In the genomic region with DNA sequence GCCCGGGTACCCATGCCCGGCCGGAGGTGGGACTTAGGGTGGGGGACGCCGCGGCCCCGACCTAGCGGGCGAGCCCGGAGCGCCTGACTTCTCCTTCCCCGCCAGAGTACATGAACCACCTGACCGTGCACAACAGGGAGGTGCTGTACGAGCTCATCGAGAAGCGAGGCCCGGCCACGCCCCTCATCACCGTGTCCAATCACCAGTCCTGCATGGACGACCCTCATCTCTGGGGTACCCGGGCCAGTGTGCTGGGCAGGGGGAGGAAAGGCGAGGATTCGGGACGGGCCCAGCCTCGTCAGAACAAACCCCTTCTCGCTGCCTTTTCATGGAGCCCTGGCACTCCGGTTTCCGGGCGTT, we compare ENCODE assay signal across 8 cellular contexts. TPM values are rescaled to one million over a fixed set of nuclear protein-coding genes. Genes with fewer than 3 reads are reported as not detected.
DNase-seq lines count a peak whose midpoint lies in the region; ATAC-seq and TF ChIP-seq lines count a peak whose summit lies in the region.

No MANE protein-coding gene starts in this region.

- H3K36me3 Mint-ChIP-seq in activated T-cell treated with anti-CD3 and anti-CD28 coated beads, Interleukin-2, amount 50 U/mL, for 72 hours (ENCODE audit: insufficient read depth in 2 of 2): peaks cover 6 to 8% of the 10 kb centered on the region in 2 donors
- peaks cover 10% of the 10 kb centered on the region for H3K36me3 Mint-ChIP-seq in neural crest cell (ENCODE audit: low read depth)

- H3K27me3 Mint-ChIP-seq in activated T-cell treated with anti-CD3 and anti-CD28 coated beads, Interleukin-2, amount 50 U/mL, for 72 hours (ENCODE audit: low read depth): peaks cover 6% of the 10 kb centered on the region
- no peaks in the 10 kb centered on the region for H3K27me3 Mint-ChIP-seq in neural crest cell (ENCODE audit: low read depth)

- no peaks in the 10 kb centered on the region for H3K36me3 ChIP-seq in ACC112 (ENCODE audit: insufficient read depth, low read length)

- peak overlapping the region; percentile 89 for H3K4me3 ChIP-seq in ACC112 (ENCODE audit: low read depth, low read length)
- H3K4me3 ChIP-seq in fibroblast of the aortic adventitia (ENCODE audit: low read depth, low read length): peak overlapping the region; percentile 69

- peak overlapping the region; percentile 39 for H3K27ac ChIP-seq in ACC112 (ENCODE audit: low read depth, low read length)

- H3K4me1 ChIP-seq in ACC112 (ENCODE audit: control insufficient read depth, insufficient read depth, low read length, unreplicated experiment): peaks cover 11% of the 10 kb centered on the region

- H3K79me2 ChIP-seq in ACC112 (ENCODE audit: control insufficient read depth, insufficient read depth, low read length, unreplicated experiment): peaks cover 12% of the 10 kb centered on the region

- ATAC-seq in GM18505 (IDR thresholded peaks at IDR 0.05; ENCODE audit: unreplicated experiment): peak; percentile 52
- ATAC-seq in HG03175 (IDR thresholded peaks at IDR 0.05; ENCODE audit: unreplicated experiment): peak; percentile 62
- peak; percentile 83 to 85 for ATAC-seq in activated T-cell treated with anti-CD3 and anti-CD28 coated beads, Interleukin-2, amount 50 U/mL, for 72 hours (replicated peaks in 1 of 2)
- no peak for ATAC-seq in HG02970 (IDR thresholded peaks at IDR 0.05; ENCODE audit: low FRiP score, unreplicated experiment)

- H3K4me1 Mint-ChIP-seq in activated T-cell treated with anti-CD3 and anti-CD28 coated beads, Interleukin-2, amount 50 U/mL, for 72 hours (ENCODE audit: low read depth): peaks cover 6% of the 10 kb centered on the region
- H3K4me1 Mint-ChIP-seq in neural crest cell: peaks cover 13% of the 10 kb centered on the region

- TF ChIP-seq CTCF in fibroblast of the aortic adventitia (IDR thresholded peaks at IDR 0.05; ENCODE audit: insufficient read depth, low read length) (no peak), neural crest cell (conservative IDR thresholded peaks at IDR 0.05) (no peak)

- no peaks in the 10 kb centered on the region for H3K27me3 ChIP-seq in ACC112 (ENCODE audit: insufficient read depth, low read length)

- H3K27ac Mint-ChIP-seq in activated T-cell treated with anti-CD3 and anti-CD28 coated beads, Interleukin-2, amount 50 U/mL, for 72 hours: peak overlapping the region; percentile 19
- H3K27ac Mint-ChIP-seq in neural crest cell (ENCODE audit: unreplicated experiment): no peak overlapping the region

- no peak overlapping the region for H2AFZ ChIP-seq in ACC112 (ENCODE audit: low read length, unreplicated experiment)

- peak; percentile 52 for TF ChIP-seq POLR2A in GM18505 (IDR thresholded peaks at IDR 0.05; ENCODE audit: borderline replicate concordance, extremely low read depth, insufficient read depth, insufficient read length)

- H3K4me3 Mint-ChIP-seq in activated T-cell treated with anti-CD3 and anti-CD28 coated beads, Interleukin-2, amount 50 U/mL, for 72 hours: peak overlapping the region; percentile 86 to 87
- H3K4me3 Mint-ChIP-seq in neural crest cell: peak overlapping the region; percentile 79

- peak; percentile 20 for DNase-seq in NCI-H748 treated with DMSO at 0.1 percent for 48 hours (lab: John Stamatoyannopoulos, UW)
- peak; percentile 67 to 70 for DNase-seq in activated T-cell treated with anti-CD3 and anti-CD28 coated beads, Interleukin-2, amount 50 U/mL, for 72 hours
- DNase-seq in fibroblast of the aortic adventitia (ENCODE audit: low read depth): peak; percentile 28
- peak; percentile 32 for DNase-seq in neural crest cell (ENCODE audit: low read depth, low spot score)

- no peaks in the 10 kb centered on the region for H3K9me3 Mint-ChIP-seq in activated T-cell treated with anti-CD3 and anti-CD28 coated beads, Interleukin-2, amount 50 U/mL, for 72 hours
- H3K9me3 Mint-ChIP-seq in neural crest cell: no peaks in the 10 kb centered on the region

RNA-seq across cellular contexts. Expression of gene TAFAZZIN, which starts 0.6 kb away (rescaled TPM):
- 100 to 1,000 TPM in 1 of 2 donors, 10 to 100 TPM in 1; 89.0 to 106 TPM for total RNA-seq in activated T-cell treated with anti-CD3 and anti-CD28 coated beads, Interleukin-2, amount 50 U/mL, for 72 hours
- total RNA-seq in fibroblast of the aortic adventitia (ENCODE audit: low replicate concordance) (18.0 and 30.9 TPM in 2 replicates), neural crest cell (45.7 and 47.1 TPM in 2 replicates)

RNA-seq across cellular contexts. Expression of gene DNASE1L1, which starts 2.9 kb away (rescaled TPM):
- total RNA-seq in activated T-cell treated with anti-CD3 and anti-CD28 coated beads, Interleukin-2, amount 50 U/mL, for 72 hours: 10 to 100 TPM in 1 of 2 donors, 1 to 10 TPM in 1; 9.3 to 11.4 TPM
- total RNA-seq in fibroblast of the aortic adventitia (ENCODE audit: low replicate concordance): 15.8 and 31.0 TPM in 2 replicates
- total RNA-seq in neural crest cell: 9.3 and 11.5 TPM in 2 replicates

RNA-seq across cellular contexts. Expression of gene RPL10, which starts 13.8 kb away (rescaled TPM):
- total RNA-seq in activated T-cell treated with anti-CD3 and anti-CD28 coated beads, Interleukin-2, amount 50 U/mL, for 72 hours: 1,000 to 10,000 TPM; 3,958 to 4,635 TPM
- total RNA-seq in fibroblast of the aortic adventitia (ENCODE audit: low replicate concordance): 1,297 and 3,230 TPM in 2 replicates
- 2,853 and 2,857 TPM in 2 replicates for total RNA-seq in neural crest cell

RNA-seq across cellular contexts. Expression of gene ATP6AP1, which starts 16.5 kb away (rescaled TPM):
- 10 to 100 TPM; 37.0 to 38.7 TPM for total RNA-seq in activated T-cell treated with anti-CD3 and anti-CD28 coated beads, Interleukin-2, amount 50 U/mL, for 72 hours
- total RNA-seq in fibroblast of the aortic adventitia (ENCODE audit: low replicate concordance) (33.2 and 36.1 TPM in 2 replicates), neural crest cell (78.2 and 79.8 TPM in 2 replicates)

RNA-seq across cellular contexts. Expression of gene GDI1, which starts 25.0 kb away (rescaled TPM):
- total RNA-seq in activated T-cell treated with anti-CD3 and anti-CD28 coated beads, Interleukin-2, amount 50 U/mL, for 72 hours: 100 to 1,000 TPM; 115 to 118 TPM
- total RNA-seq in fibroblast of the aortic adventitia (ENCODE audit: low replicate concordance): 53.9 and 115 TPM in 2 replicates
- total RNA-seq in neural crest cell: 206 and 210 TPM in 2 replicates
